ENCODE assay signal across 8 cellular contexts in the genomic region with DNA sequence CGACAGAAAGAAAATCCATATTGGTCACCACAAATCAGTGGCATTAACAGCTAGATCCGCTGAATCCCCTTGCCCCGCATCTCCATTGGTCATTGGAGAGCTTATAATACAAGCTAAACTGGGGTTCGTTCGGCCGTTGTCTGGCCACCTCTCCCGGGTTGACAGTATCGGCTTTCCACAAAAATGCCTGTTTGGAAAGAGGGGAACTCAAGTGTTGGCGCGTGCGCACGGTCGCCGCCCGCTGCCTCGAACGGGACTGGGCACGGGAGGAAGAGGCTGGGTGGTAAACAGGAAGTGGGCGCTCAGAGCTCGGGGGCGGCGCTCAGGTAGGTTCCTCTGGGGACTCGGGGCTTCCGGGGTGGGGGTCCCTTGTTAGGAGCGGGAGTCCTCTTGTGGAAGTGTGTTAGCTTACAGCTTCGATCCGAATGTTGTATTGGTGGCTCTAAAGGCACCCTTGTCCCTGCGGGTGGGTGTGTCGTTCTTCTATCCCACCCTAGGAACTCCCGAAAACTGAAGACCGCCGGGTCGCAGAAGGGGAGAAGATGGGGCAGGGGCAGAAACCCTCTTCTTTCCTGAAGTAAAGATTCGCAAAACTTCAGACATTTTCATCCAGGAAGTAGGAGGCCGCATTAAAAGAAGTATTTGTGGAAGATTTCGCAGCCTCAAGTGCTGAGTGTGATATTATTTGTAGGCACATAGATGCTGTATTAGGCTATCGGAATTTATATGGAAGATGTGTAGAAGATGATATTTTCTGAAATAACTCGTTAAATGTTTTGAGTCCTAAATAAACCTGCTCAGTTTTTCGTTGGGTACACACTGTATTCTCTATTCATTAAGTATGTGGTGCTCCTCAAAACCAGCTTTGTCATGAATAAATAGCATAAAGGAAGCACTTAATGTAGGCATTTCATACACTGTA. TPM values are rescaled to one million over a fixed set of nuclear protein-coding genes. Genes with fewer than 3 reads are reported as not detected.
DNase-seq lines count a peak whose midpoint lies in the region; ATAC-seq and TF ChIP-seq lines count a peak whose summit lies in the region.

No MANE protein-coding gene starts in this region.

- TF ChIP-seq CTCF in GM10248 (IDR thresholded peaks at IDR 0.05; ENCODE audit: control extremely low read depth, extremely low read depth, low read depth, missing control alignments), result no peak
- no peak for TF ChIP-seq CTCF in NB4 (IDR thresholded peaks at IDR 0.05; ENCODE audit: low read depth, low read length)

- POLR2A ChIA-PET in GM10248 (lab: Yijun Ruan, JAX), result interaction anchor here (0.6 to 1.1 kb wide), 2 partner anchors 69 to 948 kb away, joined by 3 to 4 read pairs; no protein-coding TSS in a partner anchor

- peak; percentile 62 for TF ChIP-seq POLR2A in NB4 (IDR thresholded peaks at IDR 0.05; ENCODE audit: extremely low read depth, insufficient read length)

- peak; percentile 65 for ATAC-seq in HG02571 (IDR thresholded peaks at IDR 0.05; ENCODE audit: unreplicated experiment)

- DNase-seq in GM10248 (ENCODE audit: extremely low spot score) (peak; percentile 87), NB4 (ENCODE audit: low read depth) (peak; percentile 98), SK-N-DZ (ENCODE audit: low spot score) (peak; percentile 94), germinal center (ENCODE audit: low spot score) (peak; percentile 92), nucleus accumbens (lab: John Stamatoyannopoulos, UW) (peak; percentile 39 to 95 (median 88))
- peak; percentile 89 for DNase-seq in activated naive CD4-positive, alpha-beta T cell treated with anti-CD3 and anti-CD28 coated beads, Interleukin-2, amount 50 U/mL, for 16 hours

- H3K4me3 ChIP-seq in NB4 (ENCODE audit: low read depth, low read length), result peak overlapping the region; percentile 94

- H3K27ac ChIP-seq in temporal lobe (ENCODE audit: low read depth, low read length), result peak overlapping the region; percentile 99

- CTCF ChIA-PET in GM10248 (lab: Yijun Ruan, JAX), result interaction anchor here (1.5 to 1.7 kb wide), 4 partner anchors 8 to 249 kb away, joined by 3 to 6 read pairs (median 4); no protein-coding TSS in a partner anchor

RNA-seq across cellular contexts. Expression of a gene that starts 1.0 kb away (rescaled TPM):
- polyA plus RNA-seq in SK-N-DZ (2014; cell fraction: cytosol; rRNA removed), result 18.4 and 32.4 TPM in 2 replicates
- 5.2 and 13.7 TPM in 2 replicates for polyA plus RNA-seq in SK-N-DZ (2014; cell fraction: nucleus; rRNA removed)
- 37.6 TPM for total RNA-seq in temporal lobe

RNA-seq across cellular contexts. Expression of a gene that starts 1.1 kb away (rescaled TPM):
- polyA plus RNA-seq in SK-N-DZ (2014; cell fraction: cytosol; rRNA removed), result 16.5 and 21.4 TPM in 2 replicates
- 11.9 and 15.7 TPM in 2 replicates for polyA plus RNA-seq in SK-N-DZ (2014; cell fraction: nucleus; rRNA removed)
- 38.6 TPM for total RNA-seq in temporal lobe

RNA-seq across cellular contexts. Expression of a gene that starts 23.6 kb away (rescaled TPM):
- polyA plus RNA-seq in SK-N-DZ (2014; cell fraction: cytosol; rRNA removed), result not detected in 2 replicates
- polyA plus RNA-seq in SK-N-DZ (2014; cell fraction: nucleus; rRNA removed), result not detected in 2 replicates
- total RNA-seq in temporal lobe, result not detected

Comparison
In these comparisons a context has a peak if more than half of its experiments do, and no peak if none do; other contexts are left out.
1. Peak in every context shown above with its lines: DNase-seq, ATAC-seq, H3K4me3 ChIP-seq and H3K27ac ChIP-seq.